8 cellular contexts compared by ENCODE assay signal in the genomic region with DNA sequence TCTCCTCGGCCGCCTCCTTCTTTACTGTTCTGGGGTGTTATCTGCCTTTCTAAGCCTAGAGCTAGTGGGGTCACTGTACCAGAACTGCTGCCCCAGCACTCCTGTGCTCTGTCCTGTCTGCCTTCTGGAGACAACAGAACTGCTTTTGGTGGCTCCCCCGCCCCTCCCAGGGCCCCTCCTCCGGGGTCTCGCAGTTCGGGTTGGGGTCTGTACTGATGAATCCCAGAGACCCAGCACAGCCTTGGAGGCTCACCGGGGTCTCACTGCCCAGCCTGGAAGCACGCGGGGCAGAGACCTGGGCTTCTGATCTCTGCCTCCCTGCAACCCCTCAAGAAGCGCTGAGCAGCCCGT. TPM values are rescaled to one million over a fixed set of nuclear protein-coding genes. Genes with fewer than 3 reads are reported as not detected.
DNase-seq lines count a peak whose midpoint lies in the region; ATAC-seq lines count a peak whose summit lies in the region.

No MANE protein-coding gene starts in this region.

- H3K9me3 ChIP-seq in iPS-18a (ENCODE audit: control insufficient read depth, low read depth, low read length) = no peaks in the 10 kb centered on the region

- H3K9ac ChIP-seq in iPS-18a (ENCODE audit: low read length) = no peak overlapping the region

- H3K36me3 Mint-ChIP-seq in activated T-helper 2 cell treated with anti-CD3 and anti-CD28 coated beads, Interferon-gamma antibody, Interleukin-2, Interleukin-4, amounts not matched to agents 10 μg/mL and 5 μg/mL and 100 μg/mL, durations not matched to agents 14 hours and 24 hours and 36 hours (ENCODE audit: low read depth) = no peaks in the 10 kb centered on the region
- H3K36me3 Mint-ChIP-seq in stimulated activated memory B cell treated with anti-CD40 and anti-IgM and Interleukin-4, amounts not matched to agents 10 μg/mL and 1 μg/mL and 100 μg/mL, for 72 hours = no peaks in the 10 kb centered on the region

- intact Hi-C loops in activated T-helper 2 cell treated with anti-CD3 and anti-CD28 coated beads, Interferon-gamma antibody, Interleukin-2, Interleukin-4, amounts not matched to agents 10 μg/mL and 5 μg/mL and 100 μg/mL, durations not matched to agents 14 hours and 24 hours and 36 hours (cut with micrococcal nuclease) = loop anchor here (1.0 to 5.0 kb wide), 8 partner anchors 36 to 501 kb away; a partner anchor contains a TSS

- no peaks in the 10 kb centered on the region for H3K9me3 Mint-ChIP-seq in activated T-helper 2 cell treated with anti-CD3 and anti-CD28 coated beads, Interferon-gamma antibody, Interleukin-2, Interleukin-4, amounts not matched to agents 10 μg/mL and 5 μg/mL and 100 μg/mL, durations not matched to agents 14 hours and 24 hours and 36 hours
- H3K9me3 Mint-ChIP-seq in stimulated activated memory B cell treated with anti-CD40 and anti-IgM and Interleukin-4, amounts not matched to agents 10 μg/mL and 1 μg/mL and 100 μg/mL, for 72 hours = no peaks in the 10 kb centered on the region

- DNase-seq in activated T-helper 2 cell treated with anti-CD3 and anti-CD28 coated beads, Interferon-gamma antibody, Interleukin-2, Interleukin-4, amounts not matched to agents 10 μg/mL and 5 μg/mL and 100 μg/mL, durations not matched to agents 14 hours and 24 hours and 36 hours (ENCODE audit: low spot score) = no peak
- DNase-seq in NCI-H748 treated with DMSO at 0.1 percent for 48 hours (lab: John Stamatoyannopoulos, UW) = no peak
- no peak for DNase-seq in RPMI8226

- H3K4me3 ChIP-seq in iPS-18a (ENCODE audit: low read length) = peak overlapping the region; percentile 37

- ATAC-seq in HG02588 (IDR thresholded peaks at IDR 0.05; ENCODE audit: unreplicated experiment) (peak; percentile 10), HG03097 (IDR thresholded peaks at IDR 0.05; ENCODE audit: low FRiP score, unreplicated experiment) (no peak), GM18870 (IDR thresholded peaks at IDR 0.05; ENCODE audit: unreplicated experiment) (no peak)
- ATAC-seq in stimulated activated memory B cell treated with anti-CD40 and anti-IgM and Interleukin-4, amounts not matched to agents 10 μg/mL and 1 μg/mL and 100 μg/mL, for 72 hours = no peak

- peaks cover 48% of the 10 kb centered on the region for H3K4me1 Mint-ChIP-seq in activated T-helper 2 cell treated with anti-CD3 and anti-CD28 coated beads, Interferon-gamma antibody, Interleukin-2, Interleukin-4, amounts not matched to agents 10 μg/mL and 5 μg/mL and 100 μg/mL, durations not matched to agents 14 hours and 24 hours and 36 hours (ENCODE audit: low read depth)
- H3K4me1 Mint-ChIP-seq in stimulated activated memory B cell treated with anti-CD40 and anti-IgM and Interleukin-4, amounts not matched to agents 10 μg/mL and 1 μg/mL and 100 μg/mL, for 72 hours = peaks cover 37% of the 10 kb centered on the region

- H3K27me3 Mint-ChIP-seq in activated T-helper 2 cell treated with anti-CD3 and anti-CD28 coated beads, Interferon-gamma antibody, Interleukin-2, Interleukin-4, amounts not matched to agents 10 μg/mL and 5 μg/mL and 100 μg/mL, durations not matched to agents 14 hours and 24 hours and 36 hours (ENCODE audit: low read depth) = peaks cover 3% of the 10 kb centered on the region
- peaks cover 77% of the 10 kb centered on the region for H3K27me3 Mint-ChIP-seq in stimulated activated memory B cell treated with anti-CD40 and anti-IgM and Interleukin-4, amounts not matched to agents 10 μg/mL and 1 μg/mL and 100 μg/mL, for 72 hours

- peak overlapping the region; percentile 71 for H3K4me3 Mint-ChIP-seq in activated T-helper 2 cell treated with anti-CD3 and anti-CD28 coated beads, Interferon-gamma antibody, Interleukin-2, Interleukin-4, amounts not matched to agents 10 μg/mL and 5 μg/mL and 100 μg/mL, durations not matched to agents 14 hours and 24 hours and 36 hours (ENCODE audit: low read depth)
- H3K4me3 Mint-ChIP-seq in stimulated activated memory B cell treated with anti-CD40 and anti-IgM and Interleukin-4, amounts not matched to agents 10 μg/mL and 1 μg/mL and 100 μg/mL, for 72 hours = peak overlapping the region; percentile 74

- H3K27ac Mint-ChIP-seq in activated T-helper 2 cell treated with anti-CD3 and anti-CD28 coated beads, Interferon-gamma antibody, Interleukin-2, Interleukin-4, amounts not matched to agents 10 μg/mL and 5 μg/mL and 100 μg/mL, durations not matched to agents 14 hours and 24 hours and 36 hours = peak overlapping the region; percentile 82
- peak overlapping the region; percentile 53 for H3K27ac Mint-ChIP-seq in stimulated activated memory B cell treated with anti-CD40 and anti-IgM and Interleukin-4, amounts not matched to agents 10 μg/mL and 1 μg/mL and 100 μg/mL, for 72 hours

- peaks cover 24% of the 10 kb centered on the region for H3K27me3 ChIP-seq in iPS-18a (ENCODE audit: control insufficient read depth, insufficient read depth, low read length)

- H3K4me1 ChIP-seq in iPS-18a (ENCODE audit: control insufficient read depth, low read depth, low read length) = peaks cover 19% of the 10 kb centered on the region

- H3K27ac ChIP-seq in iPS-18a (ENCODE audit: low read length) = no peak overlapping the region

- no peaks in the 10 kb centered on the region for H3K36me3 ChIP-seq in iPS-18a (ENCODE audit: control insufficient read depth, low read depth, low read length)

RNA-seq across cellular contexts. Expression of a gene that starts 3.2 kb away (rescaled TPM):
- total RNA-seq in activated T-helper 2 cell treated with anti-CD3 and anti-CD28 coated beads, Interferon-gamma antibody, Interleukin-2, Interleukin-4, amounts not matched to agents 10 μg/mL and 5 μg/mL and 100 μg/mL, durations not matched to agents 14 hours and 24 hours and 36 hours = 0.52 and 1.9 TPM in 2 replicates

RNA-seq across cellular contexts. Expression of a gene that starts 48.7 kb away (rescaled TPM):
- 63.4 and 64.3 TPM in 2 replicates for total RNA-seq in activated T-helper 2 cell treated with anti-CD3 and anti-CD28 coated beads, Interferon-gamma antibody, Interleukin-2, Interleukin-4, amounts not matched to agents 10 μg/mL and 5 μg/mL and 100 μg/mL, durations not matched to agents 14 hours and 24 hours and 36 hours
